20 cellular contexts compared by ENCODE assay signal in genomic region chr1:205547932-205548827, GRCh38. TPM values are rescaled to one million over a fixed set of nuclear protein-coding genes. Genes with fewer than 3 reads are reported as not detected.
DNase-seq lines count a peak whose midpoint lies in the region; ATAC-seq and TF ChIP-seq lines count a peak whose summit lies in the region.
"Had no signal": no experiment of that assay in that cellular context is flagged by ENCODE, and none has a peak within 500 bp of the region (broad histone marks: within the 10 kb centered on the region; RNA-seq: fewer than 3 reads in every experiment).

No MANE protein-coding gene starts in this region.

- DNase-seq in activated CD8-positive, alpha-beta memory T cell treated with anti-CD3 and anti-CD28 coated beads for 24 hours = peak; percentile 48
- no peak for DNase-seq in activated CD8-positive, alpha-beta memory T cell treated with anti-CD3 and anti-CD28 coated beads, Interleukin-2, amount 50 U/mL, for 4 hours
- DNase-seq in WERI-Rb-1 (peak; percentile 29), myocyte (ENCODE audit: low read depth) (peak; percentile 17), T-helper 9 cell (no peak), COLO668 (lab: John Stamatoyannopoulos, UW; ENCODE audit: unreplicated experiment) (no peak)
- no peak for DNase-seq in activated CD4-positive, alpha-beta T cell treated with anti-CD3 and anti-CD28 coated beads for 1 hour
- DNase-seq: activated CD8-positive, alpha-beta T cell treated with anti-CD3 and anti-CD28 coated beads for 36 hours; activated T-cell treated with anti-CD3 and anti-CD28 coated beads, Interleukin-2, amount 50 U/mL, for 48 hours; COR-L47; effector CD8-positive, alpha-beta T cell; kidney; NCI-H1436 treated with DMSO at 0.1 percent for 48 hours; NCI-H2171 treated with DMSO at 0.1 percent for 48 hours; small intestine; stimulated activated CD4-positive, alpha-beta T cell treated with anti-CD3 and anti-CD28 coated beads, Interleukin-4, amount 100 ng/mL, for 1 hour had no signal

- no peaks in the 10 kb centered on the region for H3K36me3 ChIP-seq in WERI-Rb-1
- H3K36me3 ChIP-seq: tibial nerve had no signal

- H3K4me3 ChIP-seq in WERI-Rb-1 (ENCODE audit: low read depth, low read length) = no peak overlapping the region
- H3K4me3 ChIP-seq: tibial nerve had no signal

- ATAC-seq in HG02870 (IDR thresholded peaks at IDR 0.05; ENCODE audit: unreplicated experiment) = no peak
- ATAC-seq: activated CD8-positive, alpha-beta T cell treated with anti-CD3 and anti-CD28 coated beads for 36 hours; esophagus mucosa; Right ventricle myocardium inferior had no signal

- peak; percentile 34; the same call in 1 of the 2 replicates for TF ChIP-seq CTCF in WERI-Rb-1 (IDR thresholded peaks at IDR 0.05; ENCODE audit: low read depth, low read length)

- H3K9me3 ChIP-seq in WERI-Rb-1 (ENCODE audit: severe bottlenecking) = peaks cover 9% of the 10 kb centered on the region
- H3K9me3 ChIP-seq: tibial nerve had no signal

- peaks cover 87% of the 10 kb centered on the region for H3K27me3 ChIP-seq in WERI-Rb-1 (ENCODE audit: insufficient read depth, low read depth, severe bottlenecking)

- H3K27ac ChIP-seq in WERI-Rb-1 = no peak overlapping the region
- H3K27ac ChIP-seq: tibial nerve had no signal

RNA-seq across cellular contexts. Expression of gene CDK18, which starts 43.7 kb away (rescaled TPM):
- total RNA-seq in myocyte = 33.3 and 50.5 TPM in 2 replicates
- polyA plus RNA-seq in myocyte (2012) = 176 TPM

Comparison
In these comparisons a context has a peak if more than half of its experiments do, and no peak if none do; other contexts are left out.
1. DNase-seq: peak in activated CD8-positive, alpha-beta memory T cell treated with anti-CD3 and anti-CD28 coated beads for 24 hours (single experiment), WERI-Rb-1 (single experiment) and myocyte (single experiment); none in activated CD8-positive, alpha-beta memory T cell treated with anti-CD3 and anti-CD28 coated beads, Interleukin-2, amount 50 U/mL, for 4 hours (single experiment), T-helper 9 cell (single experiment), COLO668 (single experiment) and activated CD4-positive, alpha-beta T cell treated with anti-CD3 and anti-CD28 coated beads for 1 hour (single experiment).